In the genomic region with DNA sequence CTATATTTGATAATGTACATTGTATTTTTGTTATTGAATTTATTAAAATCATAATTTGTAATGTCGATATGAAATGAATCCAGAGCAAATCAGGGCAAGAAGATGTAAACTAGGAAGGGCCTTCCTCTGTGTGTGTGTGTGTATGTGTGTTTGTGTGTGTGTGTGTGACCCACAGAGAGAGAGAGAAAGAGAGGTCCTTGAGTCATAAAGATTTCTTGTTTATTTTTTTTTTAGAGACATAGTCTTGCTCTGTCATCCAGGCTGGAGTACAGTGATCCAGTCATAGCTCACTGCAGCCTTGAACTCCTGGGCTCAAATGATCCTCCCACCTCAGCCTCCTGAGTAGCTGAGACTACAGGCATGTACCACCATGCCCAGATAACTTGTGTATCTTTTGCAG, we compare ENCODE assay signal across 30 cellular contexts. TPM values are rescaled to one million over a fixed set of nuclear protein-coding genes. Genes with fewer than 3 reads are reported as not detected.
DNase-seq lines count a peak whose midpoint lies in the region; ATAC-seq, FAIRE-seq and TF ChIP-seq lines count a peak whose summit lies in the region.
"Had no signal": no experiment of that assay in that cellular context is flagged by ENCODE, and none has a peak within 500 bp of the region (broad histone marks: within the 10 kb centered on the region; RNA-seq: fewer than 3 reads in every experiment).

No MANE protein-coding gene starts in this region.

- H3K36me3 ChIP-seq in brain microvascular endothelial cell (replicated peaks) (no peaks in the 10 kb centered on the region), hepatocyte (replicated peaks; ENCODE audit: insufficient read depth, low read depth) (no peaks in the 10 kb centered on the region)
- H3K36me3 ChIP-seq: heart right ventricle, lower lobe of right lung, prostate gland, thoracic aorta had no signal

- peaks cover 4% of the 10 kb centered on the region for H3K79me2 ChIP-seq in hepatocyte

- no peaks in the 10 kb centered on the region for H3K9me2 ChIP-seq in hepatocyte (replicated peaks; ENCODE audit: insufficient read depth)

- H3K9me3 ChIP-seq in hepatocyte (ENCODE audit: low read depth): no peaks in the 10 kb centered on the region
- H3K9me3 ChIP-seq: heart right ventricle, lower lobe of right lung, mucosa of descending colon, prostate gland, thoracic aorta had no signal

- no peak for TF ChIP-seq CTCF in brain microvascular endothelial cell (IDR thresholded peaks at IDR 0.05; ENCODE audit: low read depth, low read length, missing control alignments)
- TF ChIP-seq CTCF in hepatocyte (IDR thresholded peaks at IDR 0.05; ENCODE audit: poor library complexity): no peak

- no peaks in the 10 kb centered on the region for H3K4me1 ChIP-seq in hepatocyte (ENCODE audit: insufficient read depth)
- H3K4me1 ChIP-seq: heart right ventricle, lower lobe of right lung, prostate gland had no signal

- DNase-seq in EL: peak; percentile 42
- peak; percentile 56 for DNase-seq in HT1080 (ENCODE audit: low read depth)
- peak; percentile 49 for DNase-seq in brain microvascular endothelial cell
- DNase-seq in dermis blood vessel endothelial cell: no peak
- DNase-seq in hepatocyte (ENCODE audit: low spot score): no peak
- DNase-seq: ACHN; activated CD4-positive, alpha-beta T cell treated with anti-CD3 and anti-CD28 coated beads for 1 hour; activated naive CD4-positive, alpha-beta T cell treated with anti-CD3 and anti-CD28 coated beads, Interleukin-2, amount 50 U/mL, for 16 hours; effector CD4-positive, alpha-beta T cell; GDM1; heart right ventricle; KG1; lower lobe of right lung; mucosa of descending colon; natural killer cell; NCI-H1417 treated with DMSO at 0.1 percent for 48 hours; NCI-H2029 treated with DMSO at 0.1 percent for 48 hours; NCI-H526 treated with DMSO at 0.1 percent for 48 hours; nucleus accumbens; SHP77 treated with DMSO at 0.1 percent for 48 hours; stimulated activated CD4-positive, alpha-beta T cell treated with anti-CD3 and anti-CD28 coated beads, Interleukin-12 subunit alpha, Interleukin-12 subunit beta, amount 100 ng/mL, for 4 hours; stimulated activated CD4-positive, alpha-beta T cell treated with anti-CD3 and anti-CD28 coated beads, Interleukin-2, amount 100 ng/mL, for 48 hours; stimulated activated naive CD8-positive, alpha-beta T cell treated with anti-CD3 and anti-CD28 coated beads, Interleukin-15, amount 100 ng/mL, for 72 hours had no signal

- no peak overlapping the region for H3K4me3 ChIP-seq in brain microvascular endothelial cell (ENCODE audit: low read depth, low read length)
- H3K4me3 ChIP-seq in hepatocyte: no peak overlapping the region
- H3K4me3 ChIP-seq: heart right ventricle, lower lobe of right lung, mucosa of descending colon, prostate gland, thoracic aorta had no signal

- H3K4me2 ChIP-seq in hepatocyte: no peak overlapping the region

- H3K27me3 ChIP-seq in brain microvascular endothelial cell (replicated peaks) (no peaks in the 10 kb centered on the region), hepatocyte (no peaks in the 10 kb centered on the region)
- H3K27me3 ChIP-seq: heart right ventricle had no signal

- in situ Hi-C loops in brain microvascular endothelial cell (cut with HindIII; ENCODE audit: low pct_ligation_motif_present, low sequenced_read_pairs): no loop called here

- H4K20me1 ChIP-seq in hepatocyte (ENCODE audit: insufficient read depth, poor library complexity, severe bottlenecking): no peaks in the 10 kb centered on the region

- ATAC-seq in HG03025 (IDR thresholded peaks at IDR 0.05; ENCODE audit: low FRiP score, unreplicated experiment): no peak
- ATAC-seq: activated T-helper 17 cell treated with anti-CD3 and anti-CD28 coated beads, Interleukin-2, amount 50 U/mL, for 72 hours; heart right ventricle; lower lobe of right lung; mucosa of descending colon; natural killer cell; sciatic nerve; stimulated activated naive CD8-positive, alpha-beta T cell treated with anti-CD3 and anti-CD28 coated beads, Interleukin-15, amount 100 ng/mL, for 72 hours had no signal

- H3K27ac ChIP-seq in brain microvascular endothelial cell: no peak overlapping the region
- H3K27ac ChIP-seq in hepatocyte: no peak overlapping the region
- H3K27ac ChIP-seq: heart right ventricle, lower lobe of right lung, prostate gland, thoracic aorta had no signal

- no peak overlapping the region for H2AFZ ChIP-seq in hepatocyte

- FAIRE-seq in islet of Langerhans (lab: Jason Lieb, UNC): peak; percentile 43
- FAIRE-seq: bronchial epithelial cell had no signal

- WGBS in hepatocyte (ENCODE audit: low lambda C conversion rate, missing lambda C conversion rate): 100% methylated on average over 1 of the region's 1 CpG

RNA-seq across cellular contexts. Expression of gene INPP5F, which starts 50.7 kb away (rescaled TPM):
- total RNA-seq in HT1080 (2014; rRNA removed; shearing (Covaris generic)): 17.2 and 19.0 TPM in 2 replicates
- polyA plus RNA-seq in HT1080 (2015; cell fraction: cytosol; rRNA removed): 23.2 and 28.3 TPM in 2 replicates
- 34.1 and 35.1 TPM in 2 replicates for polyA plus RNA-seq in HT1080 (2015; cell fraction: nucleus; rRNA removed)
- 12.9 and 20.8 TPM in 2 replicates for total RNA-seq in dermis blood vessel endothelial cell
- total RNA-seq in hepatocyte: 42.6 and 44.4 TPM in 2 replicates
- 9.9 and 17.2 TPM in 2 replicates for polyA plus RNA-seq in hepatocyte

Comparison
In these comparisons a context has a peak if more than half of its experiments do, and no peak if none do; other contexts are left out.
1. DNase-seq: peak in EL (single experiment), HT1080 (single experiment) and brain microvascular endothelial cell (single experiment); none in dermis blood vessel endothelial cell (single experiment) and hepatocyte (single experiment).